1 cellular context compared by ENCODE assay signal in the genomic region with DNA sequence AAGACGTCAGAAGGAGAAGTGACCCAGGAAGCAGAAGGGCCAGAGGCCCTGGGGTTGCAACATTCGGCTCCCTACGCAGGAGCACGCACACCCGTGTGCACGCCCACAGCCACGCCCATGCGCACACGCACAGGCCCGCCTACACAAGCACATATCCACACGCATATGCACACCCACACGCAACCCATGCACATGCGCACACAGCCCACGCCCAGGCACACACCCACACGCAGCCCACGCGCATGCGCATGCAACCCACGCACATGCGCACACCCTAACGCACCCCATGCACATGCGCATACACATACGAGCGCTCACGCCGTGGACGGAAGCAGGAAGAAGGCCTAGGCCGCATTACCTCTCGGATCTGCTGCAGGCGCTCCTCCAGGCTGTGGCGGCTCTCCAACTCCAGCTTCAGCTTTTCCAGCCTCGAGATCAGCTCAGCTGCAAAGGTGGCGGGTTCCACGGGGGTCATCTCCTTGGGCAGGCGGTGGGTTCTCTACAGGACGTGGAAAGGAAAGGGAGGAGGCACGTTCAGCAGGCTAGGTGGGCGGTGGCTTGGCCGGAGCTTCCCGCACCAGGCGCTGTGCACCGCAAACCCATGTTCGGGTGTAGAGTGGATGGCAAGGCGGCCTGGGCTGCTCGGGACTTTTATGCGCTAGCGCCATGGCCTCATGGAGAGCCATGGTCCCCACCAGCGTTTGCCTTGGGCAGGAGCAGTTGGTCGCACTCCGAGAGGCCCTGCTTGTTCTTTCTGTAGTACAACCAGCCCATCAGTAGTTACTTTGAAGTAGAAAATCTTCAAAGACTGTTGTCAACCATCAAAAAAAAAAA.
TF ChIP-seq lines count a peak whose summit lies in the region.

No MANE protein-coding gene starts in this region.

TF ChIP-seq in HepG2, 621 proteins besides CTCF, POLR2A, EP300 and RAD21 (continued from another document and continues in another):
- TF ChIP-seq, protein P1, sequence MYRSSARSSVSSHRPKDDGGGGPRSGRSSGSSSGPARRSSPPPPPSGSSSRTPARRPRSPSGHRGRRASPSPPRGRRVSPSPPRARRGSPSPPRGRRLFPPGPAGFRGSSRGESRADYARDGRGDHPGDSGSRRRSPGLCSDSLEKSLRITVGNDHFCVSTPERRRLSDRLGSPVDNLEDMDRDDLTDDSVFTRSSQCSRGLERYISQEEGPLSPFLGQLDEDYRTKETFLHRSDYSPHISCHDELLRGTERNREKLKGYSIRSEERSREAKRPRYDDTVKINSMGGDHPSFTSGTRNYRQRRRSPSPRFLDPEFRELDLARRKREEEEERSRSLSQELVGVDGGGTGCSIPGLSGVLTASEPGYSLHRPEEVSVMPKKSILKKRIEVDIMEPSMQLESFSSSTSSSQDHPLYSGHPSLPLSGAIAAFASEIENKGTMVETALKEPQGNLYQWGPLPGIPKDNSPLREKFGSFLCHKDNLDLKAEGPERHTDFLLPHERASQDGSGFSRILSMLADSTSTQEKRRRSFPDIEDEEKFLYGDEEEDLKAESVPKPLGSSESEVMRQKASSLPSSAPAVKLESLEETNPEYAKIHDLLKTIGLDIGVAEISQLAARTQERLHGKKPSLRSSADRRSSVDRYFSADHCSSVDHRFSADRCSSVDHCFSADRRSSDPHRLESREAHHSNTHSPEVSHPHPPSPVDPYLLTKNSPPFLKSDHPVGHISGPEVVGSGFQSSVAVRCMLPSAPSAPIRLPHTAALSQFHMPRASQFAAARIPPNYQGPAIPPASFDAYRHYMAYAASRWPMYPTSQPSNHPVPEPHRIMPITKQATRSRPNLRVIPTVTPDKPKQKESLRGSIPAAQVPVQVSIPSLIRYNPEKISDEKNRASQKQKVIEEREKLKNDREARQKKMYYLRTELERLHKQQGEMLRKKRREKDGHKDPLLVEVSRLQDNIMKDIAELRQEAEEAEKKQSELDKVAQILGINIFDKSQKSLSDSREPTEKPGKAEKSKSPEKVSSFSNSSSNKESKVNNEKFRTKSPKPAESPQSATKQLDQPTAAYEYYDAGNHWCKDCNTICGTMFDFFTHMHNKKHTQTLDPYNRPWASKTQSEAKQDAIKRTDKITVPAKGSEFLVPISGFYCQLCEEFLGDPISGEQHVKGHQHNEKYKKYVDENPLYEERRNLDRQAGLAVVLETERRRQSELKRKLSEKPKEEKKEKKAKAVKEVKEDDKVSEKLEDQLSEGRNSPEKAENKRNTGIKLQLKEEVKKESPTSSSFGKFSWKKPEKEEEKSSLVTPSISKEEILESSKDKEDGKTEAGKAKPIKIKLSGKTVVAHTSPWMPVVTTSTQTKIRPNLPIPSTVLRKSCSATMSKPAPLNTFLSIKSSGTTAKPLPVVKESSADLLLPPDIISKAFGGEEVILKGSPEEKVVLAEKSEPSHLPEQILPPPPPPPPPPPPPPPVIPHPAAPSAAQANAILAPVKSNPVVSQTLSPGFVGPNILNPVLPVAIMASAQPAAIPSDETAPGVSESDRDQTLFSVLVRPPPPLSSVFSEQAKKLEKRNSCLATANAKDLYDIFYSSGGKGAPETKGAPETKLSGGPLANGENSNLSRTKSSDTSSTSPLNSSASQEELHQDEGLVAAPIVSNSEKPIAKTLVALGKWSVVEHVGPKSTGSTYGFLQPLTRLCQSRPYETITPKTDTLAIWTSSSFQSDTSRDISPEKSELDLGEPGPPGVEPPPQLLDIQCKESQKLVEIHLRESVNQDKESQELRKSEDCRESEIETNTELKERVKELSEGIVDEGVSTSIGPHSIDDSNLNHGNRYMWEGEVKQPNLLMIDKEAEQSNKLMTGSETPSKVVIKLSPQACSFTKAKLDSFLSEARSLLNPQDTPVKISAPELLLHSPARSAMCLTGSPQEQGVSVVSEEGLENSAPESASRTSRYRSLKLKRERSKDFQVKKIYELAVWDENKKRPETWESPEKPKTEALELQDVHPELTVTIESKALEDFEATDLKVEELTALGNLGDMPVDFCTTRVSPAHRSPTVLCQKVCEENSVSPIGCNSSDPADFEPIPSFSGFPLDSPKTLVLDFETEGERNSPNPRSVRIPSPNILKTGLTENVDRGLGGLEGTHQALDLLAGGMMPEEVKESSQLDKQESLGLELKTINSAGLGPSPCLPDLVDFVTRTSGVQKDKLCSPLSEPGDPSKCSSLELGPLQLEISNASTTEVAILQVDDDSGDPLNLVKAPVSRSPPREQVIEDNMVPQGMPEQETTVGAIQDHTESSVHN (CRISPR knock-in tag; IDR thresholded peaks at IDR 0.05): no peak
- TF ChIP-seq, protein P2, sequence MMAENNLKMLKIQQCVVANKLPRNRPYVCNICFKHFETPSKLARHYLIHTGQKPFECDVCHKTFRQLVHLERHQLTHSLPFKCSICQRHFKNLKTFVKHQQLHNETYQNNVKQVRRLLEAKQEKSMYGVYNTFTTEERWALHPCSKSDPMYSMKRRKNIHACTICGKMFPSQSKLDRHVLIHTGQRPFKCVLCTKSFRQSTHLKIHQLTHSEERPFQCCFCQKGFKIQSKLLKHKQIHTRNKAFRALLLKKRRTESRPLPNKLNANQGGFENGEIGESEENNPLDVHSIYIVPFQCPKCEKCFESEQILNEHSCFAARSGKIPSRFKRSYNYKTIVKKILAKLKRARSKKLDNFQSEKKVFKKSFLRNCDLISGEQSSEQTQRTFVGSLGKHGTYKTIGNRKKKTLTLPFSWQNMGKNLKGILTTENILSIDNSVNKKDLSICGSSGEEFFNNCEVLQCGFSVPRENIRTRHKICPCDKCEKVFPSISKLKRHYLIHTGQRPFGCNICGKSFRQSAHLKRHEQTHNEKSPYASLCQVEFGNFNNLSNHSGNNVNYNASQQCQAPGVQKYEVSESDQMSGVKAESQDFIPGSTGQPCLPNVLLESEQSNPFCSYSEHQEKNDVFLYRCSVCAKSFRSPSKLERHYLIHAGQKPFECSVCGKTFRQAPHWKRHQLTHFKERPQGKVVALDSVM (CRISPR knock-in tag; IDR thresholded peaks at IDR 0.05): no peak
- TF ChIP-seq ZSCAN29 (CRISPR knock-in tag; conservative IDR thresholded peaks at IDR 0.05): no peak
- TF ChIP-seq KDM5B (CRISPR knock-in tag; IDR thresholded peaks at IDR 0.05; ENCODE audit: borderline replicate concordance): no peak
- TF ChIP-seq ZNF777 (CRISPR knock-in tag; IDR thresholded peaks at IDR 0.05): no peak
- TF ChIP-seq, protein P3, sequence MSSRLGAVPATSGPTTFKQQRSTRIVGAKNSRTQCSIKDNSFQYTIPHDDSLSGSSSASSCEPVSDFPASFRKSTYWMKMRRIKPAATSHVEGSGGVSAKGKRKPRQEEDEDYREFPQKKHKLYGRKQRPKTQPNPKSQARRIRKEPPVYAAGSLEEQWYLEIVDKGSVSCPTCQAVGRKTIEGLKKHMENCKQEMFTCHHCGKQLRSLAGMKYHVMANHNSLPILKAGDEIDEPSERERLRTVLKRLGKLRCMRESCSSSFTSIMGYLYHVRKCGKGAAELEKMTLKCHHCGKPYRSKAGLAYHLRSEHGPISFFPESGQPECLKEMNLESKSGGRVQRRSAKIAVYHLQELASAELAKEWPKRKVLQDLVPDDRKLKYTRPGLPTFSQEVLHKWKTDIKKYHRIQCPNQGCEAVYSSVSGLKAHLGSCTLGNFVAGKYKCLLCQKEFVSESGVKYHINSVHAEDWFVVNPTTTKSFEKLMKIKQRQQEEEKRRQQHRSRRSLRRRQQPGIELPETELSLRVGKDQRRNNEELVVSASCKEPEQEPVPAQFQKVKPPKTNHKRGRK (CRISPR knock-in tag; IDR thresholded peaks at IDR 0.05): no peak
- no peak for TF ChIP-seq ZBTB20 (CRISPR knock-in tag; IDR thresholded peaks at IDR 0.05; ENCODE audit: borderline replicate concordance, low read depth)
- TF ChIP-seq HNRNPL (IDR thresholded peaks at IDR 0.05; ENCODE audit: low read depth, low read length): 0 out of 2 replicates have a peak, but pooled peaks have one; percentile 15
- TF ChIP-seq, protein P4, sequence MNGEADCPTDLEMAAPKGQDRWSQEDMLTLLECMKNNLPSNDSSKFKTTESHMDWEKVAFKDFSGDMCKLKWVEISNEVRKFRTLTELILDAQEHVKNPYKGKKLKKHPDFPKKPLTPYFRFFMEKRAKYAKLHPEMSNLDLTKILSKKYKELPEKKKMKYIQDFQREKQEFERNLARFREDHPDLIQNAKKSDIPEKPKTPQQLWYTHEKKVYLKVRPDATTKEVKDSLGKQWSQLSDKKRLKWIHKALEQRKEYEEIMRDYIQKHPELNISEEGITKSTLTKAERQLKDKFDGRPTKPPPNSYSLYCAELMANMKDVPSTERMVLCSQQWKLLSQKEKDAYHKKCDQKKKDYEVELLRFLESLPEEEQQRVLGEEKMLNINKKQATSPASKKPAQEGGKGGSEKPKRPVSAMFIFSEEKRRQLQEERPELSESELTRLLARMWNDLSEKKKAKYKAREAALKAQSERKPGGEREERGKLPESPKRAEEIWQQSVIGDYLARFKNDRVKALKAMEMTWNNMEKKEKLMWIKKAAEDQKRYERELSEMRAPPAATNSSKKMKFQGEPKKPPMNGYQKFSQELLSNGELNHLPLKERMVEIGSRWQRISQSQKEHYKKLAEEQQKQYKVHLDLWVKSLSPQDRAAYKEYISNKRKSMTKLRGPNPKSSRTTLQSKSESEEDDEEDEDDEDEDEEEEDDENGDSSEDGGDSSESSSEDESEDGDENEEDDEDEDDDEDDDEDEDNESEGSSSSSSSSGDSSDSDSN (CRISPR knock-in tag; IDR thresholded peaks at IDR 0.05): no peak
- TF ChIP-seq, protein P5, sequence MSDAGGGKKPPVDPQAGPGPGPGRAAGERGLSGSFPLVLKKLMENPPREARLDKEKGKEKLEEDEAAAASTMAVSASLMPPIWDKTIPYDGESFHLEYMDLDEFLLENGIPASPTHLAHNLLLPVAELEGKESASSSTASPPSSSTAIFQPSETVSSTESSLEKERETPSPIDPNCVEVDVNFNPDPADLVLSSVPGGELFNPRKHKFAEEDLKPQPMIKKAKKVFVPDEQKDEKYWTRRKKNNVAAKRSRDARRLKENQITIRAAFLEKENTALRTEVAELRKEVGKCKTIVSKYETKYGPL (CRISPR knock-in tag; IDR thresholded peaks at IDR 0.05): no peak
- no peak for TF ChIP-seq ZNF773 (CRISPR knock-in tag; IDR thresholded peaks at IDR 0.05; ENCODE audit: borderline replicate concordance)
- TF ChIP-seq SMAD9 (CRISPR knock-in tag; IDR thresholded peaks at IDR 0.05): no peak
- TF ChIP-seq CREB1 (IDR thresholded peaks at IDR 0.05): no peak
- TF ChIP-seq CREB1 (CRISPR knock-in tag; IDR thresholded peaks at IDR 0.05): no peak
- TF ChIP-seq, protein P6, sequence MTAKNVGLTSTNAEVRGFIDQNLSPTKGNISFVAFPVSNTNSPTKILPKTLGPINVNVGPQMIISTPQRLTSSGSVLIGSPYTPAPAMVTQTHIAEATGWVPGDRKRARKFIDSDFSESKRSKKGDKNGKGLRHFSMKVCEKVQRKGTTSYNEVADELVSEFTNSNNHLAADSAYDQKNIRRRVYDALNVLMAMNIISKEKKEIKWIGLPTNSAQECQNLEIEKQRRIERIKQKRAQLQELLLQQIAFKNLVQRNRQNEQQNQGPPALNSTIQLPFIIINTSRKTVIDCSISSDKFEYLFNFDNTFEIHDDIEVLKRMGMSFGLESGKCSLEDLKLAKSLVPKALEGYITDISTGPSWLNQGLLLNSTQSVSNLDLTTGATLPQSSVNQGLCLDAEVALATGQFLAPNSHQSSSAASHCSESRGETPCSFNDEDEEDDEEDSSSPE (CRISPR knock-in tag; IDR thresholded peaks at IDR 0.05): no peak
- TF ChIP-seq, protein P7, sequence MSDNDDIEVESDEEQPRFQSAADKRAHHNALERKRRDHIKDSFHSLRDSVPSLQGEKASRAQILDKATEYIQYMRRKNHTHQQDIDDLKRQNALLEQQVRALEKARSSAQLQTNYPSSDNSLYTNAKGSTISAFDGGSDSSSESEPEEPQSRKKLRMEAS (IDR thresholded peaks at IDR 0.05): 0 out of 2 replicates have a peak, but pooled peaks have one; percentile 17
- TF ChIP-seq KDM2A (CRISPR knock-in tag; IDR thresholded peaks at IDR 0.05; ENCODE audit: borderline replicate concordance, low read depth): no peak
- TF ChIP-seq ZNF121 (CRISPR knock-in tag; IDR thresholded peaks at IDR 0.05): no peak
- TF ChIP-seq TSC22D2 (CRISPR knock-in tag; IDR thresholded peaks at IDR 0.05; ENCODE audit: borderline replicate concordance): no peak
- no peak for TF ChIP-seq ZFP41 (CRISPR knock-in tag; IDR thresholded peaks at IDR 0.05; ENCODE audit: borderline replicate concordance)
- no peak for TF ChIP-seq KLF11 (CRISPR knock-in tag; IDR thresholded peaks at IDR 0.05)
- TF ChIP-seq, protein P8, sequence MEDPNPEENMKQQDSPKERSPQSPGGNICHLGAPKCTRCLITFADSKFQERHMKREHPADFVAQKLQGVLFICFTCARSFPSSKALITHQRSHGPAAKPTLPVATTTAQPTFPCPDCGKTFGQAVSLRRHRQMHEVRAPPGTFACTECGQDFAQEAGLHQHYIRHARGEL (CRISPR knock-in tag; IDR thresholded peaks at IDR 0.05): no peak
- peak; percentile 66; the same call in 1 of the 2 replicates for TF ChIP-seq SSRP1 (CRISPR knock-in tag; IDR thresholded peaks at IDR 0.05)
- TF ChIP-seq, protein P9, sequence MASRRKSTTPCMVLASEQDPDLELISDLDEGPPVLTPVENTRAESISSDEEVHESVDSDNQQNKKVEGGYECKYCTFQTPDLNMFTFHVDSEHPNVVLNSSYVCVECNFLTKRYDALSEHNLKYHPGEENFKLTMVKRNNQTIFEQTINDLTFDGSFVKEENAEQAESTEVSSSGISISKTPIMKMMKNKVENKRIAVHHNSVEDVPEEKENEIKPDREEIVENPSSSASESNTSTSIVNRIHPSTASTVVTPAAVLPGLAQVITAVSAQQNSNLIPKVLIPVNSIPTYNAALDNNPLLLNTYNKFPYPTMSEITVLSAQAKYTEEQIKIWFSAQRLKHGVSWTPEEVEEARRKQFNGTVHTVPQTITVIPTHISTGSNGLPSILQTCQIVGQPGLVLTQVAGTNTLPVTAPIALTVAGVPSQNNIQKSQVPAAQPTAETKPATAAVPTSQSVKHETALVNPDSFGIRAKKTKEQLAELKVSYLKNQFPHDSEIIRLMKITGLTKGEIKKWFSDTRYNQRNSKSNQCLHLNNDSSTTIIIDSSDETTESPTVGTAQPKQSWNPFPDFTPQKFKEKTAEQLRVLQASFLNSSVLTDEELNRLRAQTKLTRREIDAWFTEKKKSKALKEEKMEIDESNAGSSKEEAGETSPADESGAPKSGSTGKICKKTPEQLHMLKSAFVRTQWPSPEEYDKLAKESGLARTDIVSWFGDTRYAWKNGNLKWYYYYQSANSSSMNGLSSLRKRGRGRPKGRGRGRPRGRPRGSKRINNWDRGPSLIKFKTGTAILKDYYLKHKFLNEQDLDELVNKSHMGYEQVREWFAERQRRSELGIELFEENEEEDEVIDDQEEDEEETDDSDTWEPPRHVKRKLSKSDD (CRISPR knock-in tag; IDR thresholded peaks at IDR 0.05; ENCODE audit: low read depth): peak; percentile 60; the same call in 1 of the 2 replicates
- TF ChIP-seq MTA1 (CRISPR knock-in tag; IDR thresholded peaks at IDR 0.05; ENCODE audit: borderline replicate concordance): no peak
- TF ChIP-seq ZNF841 (CRISPR knock-in tag; IDR thresholded peaks at IDR 0.05; ENCODE audit: borderline replicate concordance): no peak
- TF ChIP-seq BORCS8-MEF2B (CRISPR knock-in tag; IDR thresholded peaks at IDR 0.05): no peak
- TF ChIP-seq KAT7 (CRISPR knock-in tag; IDR thresholded peaks at IDR 0.05; ENCODE audit: borderline replicate concordance): no peak
- no peak for TF ChIP-seq DR1 (CRISPR knock-in tag; IDR thresholded peaks at IDR 0.05)
- peak; percentile 50 for TF ChIP-seq RBM39 (IDR thresholded peaks at IDR 0.05; ENCODE audit: low read depth, low read length, poor library complexity, severe bottlenecking)
- TF ChIP-seq, protein P10, sequence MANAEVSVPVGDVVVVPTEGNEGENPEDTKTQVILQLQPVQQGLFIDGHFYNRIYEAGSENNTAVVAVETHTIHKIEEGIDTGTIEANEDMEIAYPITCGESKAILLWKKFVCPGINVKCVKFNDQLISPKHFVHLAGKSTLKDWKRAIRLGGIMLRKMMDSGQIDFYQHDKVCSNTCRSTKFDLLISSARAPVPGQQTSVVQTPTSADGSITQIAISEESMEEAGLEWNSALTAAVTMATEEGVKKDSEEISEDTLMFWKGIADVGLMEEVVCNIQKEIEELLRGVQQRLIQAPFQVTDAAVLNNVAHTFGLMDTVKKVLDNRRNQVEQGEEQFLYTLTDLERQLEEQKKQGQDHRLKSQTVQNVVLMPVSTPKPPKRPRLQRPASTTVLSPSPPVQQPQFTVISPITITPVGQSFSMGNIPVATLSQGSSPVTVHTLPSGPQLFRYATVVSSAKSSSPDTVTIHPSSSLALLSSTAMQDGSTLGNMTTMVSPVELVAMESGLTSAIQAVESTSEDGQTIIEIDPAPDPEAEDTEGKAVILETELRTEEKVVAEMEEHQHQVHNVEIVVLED (CRISPR knock-in tag; IDR thresholded peaks at IDR 0.05; ENCODE audit: borderline replicate concordance): no peak
